In the genomic region with DNA sequence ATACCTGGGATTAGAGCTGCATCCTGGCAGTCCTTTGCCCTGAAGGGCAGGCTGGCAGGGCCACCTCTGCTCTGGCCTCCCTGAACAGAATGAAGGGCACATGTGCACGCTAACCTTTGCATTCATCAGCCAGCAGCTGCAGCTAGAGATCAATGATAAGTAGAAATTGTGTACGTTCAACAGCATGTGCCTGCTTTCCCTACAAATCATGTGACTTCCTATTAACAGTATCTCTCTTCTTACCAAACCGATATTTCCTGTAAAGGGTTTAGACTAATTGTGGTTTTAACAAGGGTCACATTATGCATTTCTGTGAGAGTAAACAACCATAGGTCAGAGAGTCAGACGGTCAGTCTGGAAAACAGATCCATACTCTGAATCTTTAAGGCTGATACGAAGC, we compare ENCODE assay signal across 1 cellular context.
TF ChIP-seq lines count a peak whose summit lies in the region.

No MANE protein-coding gene starts in this region.

TF ChIP-seq in SK-N-SH, 30 proteins besides CTCF, POLR2A, EP300 and RAD21 (continued from another document):
- TF ChIP-seq, protein P1, sequence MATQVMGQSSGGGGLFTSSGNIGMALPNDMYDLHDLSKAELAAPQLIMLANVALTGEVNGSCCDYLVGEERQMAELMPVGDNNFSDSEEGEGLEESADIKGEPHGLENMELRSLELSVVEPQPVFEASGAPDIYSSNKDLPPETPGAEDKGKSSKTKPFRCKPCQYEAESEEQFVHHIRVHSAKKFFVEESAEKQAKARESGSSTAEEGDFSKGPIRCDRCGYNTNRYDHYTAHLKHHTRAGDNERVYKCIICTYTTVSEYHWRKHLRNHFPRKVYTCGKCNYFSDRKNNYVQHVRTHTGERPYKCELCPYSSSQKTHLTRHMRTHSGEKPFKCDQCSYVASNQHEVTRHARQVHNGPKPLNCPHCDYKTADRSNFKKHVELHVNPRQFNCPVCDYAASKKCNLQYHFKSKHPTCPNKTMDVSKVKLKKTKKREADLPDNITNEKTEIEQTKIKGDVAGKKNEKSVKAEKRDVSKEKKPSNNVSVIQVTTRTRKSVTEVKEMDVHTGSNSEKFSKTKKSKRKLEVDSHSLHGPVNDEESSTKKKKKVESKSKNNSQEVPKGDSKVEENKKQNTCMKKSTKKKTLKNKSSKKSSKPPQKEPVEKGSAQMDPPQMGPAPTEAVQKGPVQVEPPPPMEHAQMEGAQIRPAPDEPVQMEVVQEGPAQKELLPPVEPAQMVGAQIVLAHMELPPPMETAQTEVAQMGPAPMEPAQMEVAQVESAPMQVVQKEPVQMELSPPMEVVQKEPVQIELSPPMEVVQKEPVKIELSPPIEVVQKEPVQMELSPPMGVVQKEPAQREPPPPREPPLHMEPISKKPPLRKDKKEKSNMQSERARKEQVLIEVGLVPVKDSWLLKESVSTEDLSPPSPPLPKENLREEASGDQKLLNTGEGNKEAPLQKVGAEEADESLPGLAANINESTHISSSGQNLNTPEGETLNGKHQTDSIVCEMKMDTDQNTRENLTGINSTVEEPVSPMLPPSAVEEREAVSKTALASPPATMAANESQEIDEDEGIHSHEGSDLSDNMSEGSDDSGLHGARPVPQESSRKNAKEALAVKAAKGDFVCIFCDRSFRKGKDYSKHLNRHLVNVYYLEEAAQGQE (IDR thresholded peaks at IDR 0.05; ENCODE audit: low read depth, low read length), result no peak
- TF ChIP-seq FOXM1 (IDR thresholded peaks at IDR 0.05; ENCODE audit: low read depth), result no peak
- TF ChIP-seq POLR2AphosphoS5 (IDR thresholded peaks at IDR 0.05; ENCODE audit: low read depth, low read length), result no peak
- TF ChIP-seq YY1 (IDR thresholded peaks at IDR 0.05; ENCODE audit: low read depth), result no peak
